Comparison of ENCODE assay signal across 33 cellular contexts in the genomic region with DNA sequence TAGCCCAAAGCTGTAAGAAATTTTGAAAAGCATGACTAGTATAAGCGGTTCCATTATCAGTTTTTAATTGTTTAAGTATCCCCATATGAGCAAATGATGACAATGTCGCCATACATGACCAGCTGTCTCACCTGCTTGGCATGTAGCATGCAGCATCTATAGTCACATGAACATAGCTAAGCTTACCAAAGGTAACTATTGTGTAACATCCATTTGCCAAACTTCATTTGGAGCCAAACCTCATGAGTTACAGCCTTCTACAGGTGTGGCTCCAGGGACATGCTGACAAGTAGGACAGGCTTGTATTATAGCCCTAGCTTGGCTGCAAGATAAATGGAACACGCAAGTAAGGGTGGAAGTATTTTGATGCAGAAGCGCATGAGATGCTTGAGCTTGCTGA. TPM values are rescaled to one million over a fixed set of nuclear protein-coding genes. Genes with fewer than 3 reads are reported as not detected.
"Had no signal": no experiment of that assay in that cellular context is flagged by ENCODE, and none has a peak within 500 bp of the region (broad histone marks: within the 10 kb centered on the region; RNA-seq: fewer than 3 reads in every experiment).

No MANE protein-coding gene starts in this region.

- H3K27ac ChIP-seq: cardiac muscle cell, esophagus squamous epithelium, pancreas, prostate gland, sigmoid colon, testis, upper lobe of right lung had no signal

- H3K27ac Mint-ChIP-seq: activated CD4-positive, alpha-beta T cell treated with anti-CD3 and anti-CD28 coated beads for 36 hours; activated naive CD8-positive, alpha-beta T cell; effector memory CD8-positive, alpha-beta T cell; naive thymus-derived CD8-positive, alpha-beta T cell; T-helper 2 cell treated with Interferon-gamma antibody and Interleukin-4, amounts not matched to agents 5 μg/mL and 100 μg/mL, for 36 hours had no signal

- H3K27me3 ChIP-seq: cardiac muscle cell, esophagus squamous epithelium, pancreas, sigmoid colon, testis, upper lobe of right lung had no signal

- H3K4me3 Mint-ChIP-seq: activated CD4-positive, alpha-beta T cell treated with anti-CD3 and anti-CD28 coated beads for 36 hours; activated naive CD8-positive, alpha-beta T cell; effector memory CD8-positive, alpha-beta T cell; naive thymus-derived CD8-positive, alpha-beta T cell; neural crest cell; T-helper 2 cell treated with Interferon-gamma antibody and Interleukin-4, amounts not matched to agents 5 μg/mL and 100 μg/mL, for 36 hours had no signal

- DNase-seq: activated CD4-positive, alpha-beta T cell treated with anti-CD3 and anti-CD28 coated beads for 36 hours; activated CD4-positive, alpha-beta T cell treated with anti-CD3 and anti-CD28 coated beads, Interleukin-2, amount 50 U/mL, for 4 hours; activated CD4-positive, CD25-positive, alpha-beta regulatory T cell; activated effector memory CD4-positive, alpha-beta T cell treated with Interleukin-2 at 50 U/mL for 16 hours; activated naive CD4-positive, alpha-beta T cell treated with Interleukin-2 at 50 U/mL for 16 hours; anterior cingulate cortex; cortex of kidney; effector memory CD8-positive, alpha-beta T cell; esophagus squamous epithelium; glutamatergic neuron; islet precursor cell; midbrain; naive thymus-derived CD8-positive, alpha-beta T cell; nucleus accumbens; pancreas; retina; sigmoid colon; stimulated activated CD4-positive, alpha-beta T cell treated with anti-CD3 and anti-CD28 coated beads, Interleukin-15, amount 100 ng/mL, for 24 hours; stimulated activated CD4-positive, alpha-beta T cell treated with anti-CD3 and anti-CD28 coated beads, Interleukin-2, amount 100 ng/mL, for 24 hours; stimulated activated naive CD4-positive, alpha-beta T cell; T-helper 1 cell; testis; upper lobe of right lung had no signal

- H3K9me3 Mint-ChIP-seq: effector memory CD8-positive, alpha-beta T cell; neural crest cell; T-helper 2 cell treated with Interferon-gamma antibody and Interleukin-4, amounts not matched to agents 5 μg/mL and 100 μg/mL, for 36 hours had no signal

- H3K36me3 Mint-ChIP-seq: activated naive CD8-positive, alpha-beta T cell had no signal

- H3K9me3 ChIP-seq: esophagus squamous epithelium, pancreas, prostate gland, testis, upper lobe of right lung had no signal

- H3K4me1 Mint-ChIP-seq: activated CD4-positive, alpha-beta T cell treated with anti-CD3 and anti-CD28 coated beads for 36 hours; naive thymus-derived CD8-positive, alpha-beta T cell had no signal

- H3K4me3 ChIP-seq: cardiac muscle cell, esophagus squamous epithelium, pancreas, prostate gland, sigmoid colon, testis, upper lobe of right lung had no signal

- H3K4me1 ChIP-seq: prostate gland, sigmoid colon, upper lobe of right lung had no signal

- ATAC-seq: activated CD4-positive, alpha-beta T cell treated with anti-CD3 and anti-CD28 coated beads for 36 hours; effector memory CD8-positive, alpha-beta T cell; naive thymus-derived CD8-positive, alpha-beta T cell; pancreas; upper lobe of right lung had no signal

- H3K36me3 ChIP-seq: cardiac muscle cell, esophagus squamous epithelium, pancreas, prostate gland, sigmoid colon, upper lobe of right lung had no signal

RNA-seq across cellular contexts. Expression of a gene that starts 30.4 kb away (rescaled TPM):
- total RNA-seq: activated CD4-positive, alpha-beta T cell treated with anti-CD3 and anti-CD28 coated beads for 36 hours; cardiac muscle cell; cerebellum; endothelial cell of umbilical vein; esophagus squamous epithelium; frontal cortex; liver; naive thymus-derived CD8-positive, alpha-beta T cell; neural crest cell; pancreas; prostate gland; sigmoid colon; testis; upper lobe of right lung had no signal
- polyA plus RNA-seq: adipose tissue; cardiac muscle cell; endothelial cell of umbilical vein; liver; naive thymus-derived CD8-positive, alpha-beta T cell; pancreas; sigmoid colon had no signal

RNA-seq across cellular contexts. Expression of a gene that starts 40.8 kb away (rescaled TPM):
- total RNA-seq: activated CD4-positive, alpha-beta T cell treated with anti-CD3 and anti-CD28 coated beads for 36 hours; cardiac muscle cell; cerebellum; endothelial cell of umbilical vein; esophagus squamous epithelium; frontal cortex; liver; naive thymus-derived CD8-positive, alpha-beta T cell; neural crest cell; pancreas; prostate gland; sigmoid colon; upper lobe of right lung had no signal
- polyA plus RNA-seq: adipose tissue; cardiac muscle cell; endothelial cell of umbilical vein; liver; naive thymus-derived CD8-positive, alpha-beta T cell; pancreas; sigmoid colon had no signal
